26 cellular contexts compared by ENCODE assay signal in genomic region chr11:113141010-113141409, GRCh38.
"Had no signal": no experiment of that assay in that cellular context is flagged by ENCODE, and none has a peak within 500 bp of the region (broad histone marks: within the 10 kb centered on the region; RNA-seq: fewer than 3 reads in every experiment).

No MANE protein-coding gene starts in this region.

- H3K27ac ChIP-seq: coronary artery, esophagus squamous epithelium, lower lobe of right lung, ovary, psoas muscle, skin epidermis, spleen, thoracic aorta, tibial nerve, upper lobe of left lung, uterus had no signal

- H3K4me1 ChIP-seq: esophagus squamous epithelium, lower lobe of right lung, psoas muscle, spleen, upper lobe of left lung, uterus had no signal

- H3K27me3 ChIP-seq: esophagus squamous epithelium, ovary, tibial nerve, upper lobe of left lung, uterus had no signal

- ATAC-seq: effector memory CD8-positive, alpha-beta T cell; left ventricle myocardium superior; lower lobe of right lung; natural killer cell; psoas muscle; right cardiac atrium; stimulated activated memory B cell treated with anti-CD40 and anti-IgM and Interleukin-4, amounts not matched to agents 10 μg/mL and 1 μg/mL and 100 μg/mL, for 72 hours; stimulated activated naive CD8-positive, alpha-beta T cell treated with anti-CD3 and anti-CD28 coated beads, Interleukin-15, Interleukin-2, amounts not matched to agents 100 U/mL and 50 U/mL, for 24 hours had no signal

- H3K4me3 ChIP-seq: coronary artery, esophagus squamous epithelium, lower lobe of right lung, ovary, psoas muscle, skin epidermis, spleen, thoracic aorta, tibial nerve, upper lobe of left lung, uterus had no signal

- H3K36me3 ChIP-seq: esophagus squamous epithelium, lower lobe of right lung, ovary, spleen, thoracic aorta, tibial nerve, upper lobe of left lung, uterus had no signal

- DNase-seq: dermis blood vessel endothelial cell; effector memory CD8-positive, alpha-beta T cell; erythroblast; esophagus squamous epithelium; foreskin melanocyte; hypothalamus; immature natural killer cell; left ventricle myocardium superior; lower lobe of right lung; natural killer cell; occipital lobe; ovary; posterior cingulate gyrus; psoas muscle; right cardiac atrium; spleen; stimulated activated CD4-positive, alpha-beta T cell treated with anti-CD3 and anti-CD28 coated beads, Interleukin-4, amount 100 ng/mL, for 4 hours; stimulated activated naive CD8-positive, alpha-beta T cell treated with anti-CD3 and anti-CD28 coated beads, Interleukin-15, Interleukin-2, amounts not matched to agents 100 U/mL and 50 U/mL, for 24 hours; substantia nigra; upper lobe of left lung; uterus had no signal

- H3K9me3 ChIP-seq: esophagus squamous epithelium, lower lobe of right lung, ovary, psoas muscle, spleen, thoracic aorta, tibial nerve, upper lobe of left lung, uterus had no signal
